31 cellular contexts compared by ENCODE assay signal in genomic region chr3:133106169-133106568, GRCh38.
"Had no signal": no experiment of that assay in that cellular context is flagged by ENCODE, and none has a peak within 500 bp of the region (broad histone marks: within the 10 kb centered on the region; RNA-seq: fewer than 3 reads in every experiment).

No MANE protein-coding gene starts in this region.

- H3K4me1 Mint-ChIP-seq: activated CD4-positive, alpha-beta T cell treated with anti-CD3 and anti-CD28 coated beads, Interleukin-2, amount 10 ng/mL, durations not matched to agents 24 days and 14 days; activated naive CD4-positive, alpha-beta T cell treated with anti-CD3 and anti-CD28 coated beads, Interleukin-2, amount 50 U/mL, for 24 hours; activated naive CD8-positive, alpha-beta T cell treated with anti-CD3 and anti-CD28 coated beads, Interleukin-2, amount 10 ng/mL, durations not matched to agents 7 days and 5 days had no signal

- ATAC-seq: activated CD8-positive, alpha-beta T cell treated with anti-CD3 and anti-CD28 coated beads for 36 hours; body of pancreas; PC-3 had no signal

- H3K27ac ChIP-seq: body of pancreas, Peyer's patch had no signal

- H3K36me3 ChIP-seq: MG63, Peyer's patch had no signal

- H3K4me1 ChIP-seq: body of pancreas, Peyer's patch had no signal

- H3K4me3 Mint-ChIP-seq: activated CD4-positive, alpha-beta T cell treated with anti-CD3 and anti-CD28 coated beads, Interleukin-2, amount 10 ng/mL, durations not matched to agents 24 days and 14 days; activated CD8-positive, alpha-beta T cell treated with anti-CD3 and anti-CD28 coated beads for 36 hours; activated naive CD4-positive, alpha-beta T cell treated with anti-CD3 and anti-CD28 coated beads, Interleukin-2, amount 50 U/mL, for 24 hours; activated naive CD8-positive, alpha-beta T cell treated with anti-CD3 and anti-CD28 coated beads, Interleukin-2, amount 10 ng/mL, durations not matched to agents 7 days and 5 days; T-helper 1 cell treated with Interleukin-12 subunit alpha and Interleukin-12 subunit beta and Interleukin-4 antibody, amounts not matched to agents 30 μg/mL and 1 μg/mL, for 36 hours; T-helper 2 cell treated with Interferon-gamma antibody and Interleukin-4, amounts not matched to agents 5 μg/mL and 100 μg/mL, for 36 hours had no signal

- H3K9me3 ChIP-seq: body of pancreas, MG63, Peyer's patch had no signal

- H3K4me3 ChIP-seq: body of pancreas, MG63, Peyer's patch had no signal

- H3K27ac Mint-ChIP-seq: activated CD4-positive, alpha-beta T cell treated with anti-CD3 and anti-CD28 coated beads, Interleukin-2, amount 10 ng/mL, durations not matched to agents 24 days and 14 days; activated CD8-positive, alpha-beta T cell treated with anti-CD3 and anti-CD28 coated beads for 36 hours; activated naive CD4-positive, alpha-beta T cell treated with anti-CD3 and anti-CD28 coated beads, Interleukin-2, amount 50 U/mL, for 24 hours; activated naive CD8-positive, alpha-beta T cell treated with anti-CD3 and anti-CD28 coated beads, Interleukin-2, amount 10 ng/mL, durations not matched to agents 7 days and 5 days; activated T-helper 2 cell treated with anti-CD3 and anti-CD28 coated beads, Interferon-gamma antibody, Interleukin-2, Interleukin-4, amounts not matched to agents 10 μg/mL and 5 μg/mL and 100 μg/mL, durations not matched to agents 14 hours and 24 hours and 36 hours; T-helper 1 cell treated with Interleukin-12 subunit alpha and Interleukin-12 subunit beta and Interleukin-4 antibody, amounts not matched to agents 30 μg/mL and 1 μg/mL, for 36 hours; T-helper 2 cell treated with Interferon-gamma antibody and Interleukin-4, amounts not matched to agents 5 μg/mL and 100 μg/mL, for 36 hours had no signal

- H3K27me3 ChIP-seq: body of pancreas, MG63, Peyer's patch had no signal

- H3K36me3 Mint-ChIP-seq: activated naive CD4-positive, alpha-beta T cell treated with anti-CD3 and anti-CD28 coated beads, Interleukin-2, amount 50 U/mL, for 24 hours; activated naive CD8-positive, alpha-beta T cell treated with anti-CD3 and anti-CD28 coated beads, Interleukin-2, amount 10 ng/mL, durations not matched to agents 7 days and 5 days had no signal

- H3K9me3 Mint-ChIP-seq: activated CD4-positive, alpha-beta T cell treated with anti-CD3 and anti-CD28 coated beads, Interleukin-2, amount 10 ng/mL, durations not matched to agents 24 days and 14 days; activated CD8-positive, alpha-beta T cell treated with anti-CD3 and anti-CD28 coated beads for 36 hours; activated naive CD4-positive, alpha-beta T cell treated with anti-CD3 and anti-CD28 coated beads, Interleukin-2, amount 50 U/mL, for 24 hours; activated T-helper 2 cell treated with anti-CD3 and anti-CD28 coated beads, Interferon-gamma antibody, Interleukin-2, Interleukin-4, amounts not matched to agents 10 μg/mL and 5 μg/mL and 100 μg/mL, durations not matched to agents 14 hours and 24 hours and 36 hours; T-helper 1 cell treated with Interleukin-12 subunit alpha and Interleukin-12 subunit beta and Interleukin-4 antibody, amounts not matched to agents 30 μg/mL and 1 μg/mL, for 36 hours; T-helper 2 cell treated with Interferon-gamma antibody and Interleukin-4, amounts not matched to agents 5 μg/mL and 100 μg/mL, for 36 hours had no signal

- H3K27me3 Mint-ChIP-seq: activated CD8-positive, alpha-beta T cell treated with anti-CD3 and anti-CD28 coated beads for 36 hours had no signal

- DNase-seq: activated CD4-positive, alpha-beta T cell treated with anti-CD3 and anti-CD28 coated beads, Interleukin-2, amount 10 ng/mL, durations not matched to agents 24 days and 14 days; activated CD4-positive, alpha-beta T cell treated with anti-CD3 and anti-CD28 coated beads, Interleukin-2, amount 50 U/mL, for 4 hours; activated CD8-positive, alpha-beta T cell treated with anti-CD3 and anti-CD28 coated beads for 36 hours; activated gamma-delta T cell; activated naive CD4-positive, alpha-beta T cell treated with Interleukin-2 at 50 U/mL for 16 hours; activated naive CD8-positive, alpha-beta T cell treated with anti-CD3 and anti-CD28 coated beads, Interleukin-2, amount 10 ng/mL, durations not matched to agents 7 days and 5 days; activated T-cell treated with anti-CD3 and anti-CD28 coated beads, Interleukin-2, amount 50 U/mL, for 1 hour; amygdala; body of pancreas; central memory CD4-positive, alpha-beta T cell; Kasumi-1; KG1; MG63; NCI-H1048; NCI-H1105 treated with DMSO at 0.1 percent for 48 hours; NCI-H1436; NCI-H1694; NCI-H1930; NCI-H2081 treated with DMSO at 0.1 percent for 48 hours; NCI-H226; NCI-H446 treated with DMSO at 0.1 percent for 48 hours; NCI-H524; NCI-H69; NK-92 treated with Interleukin-12 subunit alpha and Interleukin-12 subunit beta, amount 100 ng/mL, for 24 hours; PC-3; Peyer's patch; RPMI8226 had no signal
